8 cellular contexts compared by ENCODE assay signal in the genomic region with DNA sequence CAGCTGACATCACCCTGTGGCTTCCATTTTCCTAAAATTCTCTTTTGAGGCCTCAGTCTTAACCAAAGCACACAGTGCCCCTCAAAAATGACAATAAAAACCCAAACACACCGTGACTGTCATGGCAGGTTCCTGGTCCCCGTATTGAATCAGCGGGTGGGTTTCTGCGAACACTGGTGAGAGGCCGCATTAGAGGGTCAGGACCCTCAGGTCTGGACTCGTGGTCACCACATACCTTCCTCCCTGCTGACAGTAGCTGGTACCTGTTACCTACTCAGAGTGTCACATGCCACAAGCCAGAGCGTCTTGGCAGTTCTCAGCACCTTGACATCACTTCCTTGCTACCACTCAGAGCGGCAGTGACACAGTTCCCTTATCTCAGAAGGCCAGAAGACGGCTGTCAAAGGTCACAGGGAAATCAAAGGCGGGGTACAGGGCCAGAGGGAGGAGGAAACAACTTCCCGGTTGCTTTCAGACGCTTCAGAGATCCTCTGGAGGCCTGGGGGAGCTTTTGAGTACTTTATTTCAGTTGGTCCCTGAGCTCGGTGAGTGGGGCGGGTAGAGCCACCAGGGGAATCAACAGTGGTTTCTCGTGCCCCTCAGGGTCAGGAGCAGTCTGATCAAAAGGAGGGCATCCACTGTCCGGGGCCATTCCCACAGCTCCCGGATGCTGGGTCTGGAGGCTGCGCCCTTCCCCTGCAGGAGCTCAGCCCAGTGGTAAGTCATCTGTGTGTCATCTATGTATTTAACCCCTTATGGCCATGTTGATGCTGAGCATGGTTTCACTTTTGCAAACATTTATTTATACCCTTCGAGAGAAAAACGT. TPM values are rescaled to one million over a fixed set of nuclear protein-coding genes. Genes with fewer than 3 reads are reported as not detected.
A peak's percentile ranks its signal among the peaks of the same experiment; 100 is the strongest.
DNase-seq lines count a peak whose midpoint lies in the region; ATAC-seq and TF ChIP-seq lines count a peak whose summit lies in the region.

Gene CCR5AS, minus strand, starts transcription at position 281 of the 826 bp plus-strand sequence.
Gene CCRL2, plus strand, starts transcription at position 474 of the 826 bp plus-strand sequence. CDS start 821 bp downstream, outside the sequence.

- peaks cover 34% of the 10 kb centered on the region for H3K4me1 Mint-ChIP-seq in activated naive CD8-positive, alpha-beta T cell (ENCODE audit: low read depth)

- H3K4me3 ChIP-seq in Panc1 (ENCODE audit: low read depth in 2 of 2, low read length in 2 of 2): no peak within 1 kb of the TSS

- no peaks in the 10 kb centered on the region for H3K4me1 ChIP-seq in Panc1 (ENCODE audit: control insufficient read depth, insufficient read depth, low read length)

- POLR2A ChIA-PET in Panc1 (lab: Charles Lee): no interaction called here

- no peaks in the 10 kb centered on the region for H3K36me3 Mint-ChIP-seq in activated naive CD8-positive, alpha-beta T cell

- H3K4me3 Mint-ChIP-seq in activated naive CD8-positive, alpha-beta T cell: peak within 1 kb of the TSS; percentile 84

- H3K27ac ChIP-seq in Panc1 (ENCODE audit: low read length): no peak within 1 kb of the TSS

- intact Hi-C loops in Panc1 (cut with micrococcal nuclease; ENCODE audit: unreplicated experiment): no loop called here

- in situ Hi-C loops in Panc1 (cut with HindIII; ENCODE audit: low pct_unique_long_range_greater_than_20kb, low sequenced_read_pairs): no loop called here

- no peaks in the 10 kb centered on the region for H3K27me3 ChIP-seq in Panc1 (ENCODE audit: control insufficient read depth, insufficient read depth, low read length)

- no peaks in the 10 kb centered on the region for H3K9me3 ChIP-seq in Panc1 (ENCODE audit: control insufficient read depth, insufficient read depth, low read depth, low read length)

- H3K27ac Mint-ChIP-seq in activated naive CD8-positive, alpha-beta T cell: peak within 1 kb of the TSS; percentile 78

- CTCF ChIA-PET in Panc1 (lab: Charles Lee): no interaction called here

- DNase-seq in GM10266 (ENCODE audit: extremely low spot score) (peak; percentile 56), Panc1 (ENCODE audit: low read depth, low spot score) (no peak), islet precursor cell (peak; percentile 56), HK-2 (ENCODE audit: unreplicated experiment) (no peak)
- DNase-seq in stimulated activated CD4-positive, alpha-beta T cell treated with anti-CD3 and anti-CD28 coated beads, Interleukin-1b, Interleukin-23, amount 100 ng/mL, for 4 hours (ENCODE audit: low read depth in 2 of 2): peak; percentile 3 to 6

- peaks cover 2% of the 10 kb centered on the region for H3K27me3 Mint-ChIP-seq in activated naive CD8-positive, alpha-beta T cell

- peaks cover 5% of the 10 kb centered on the region for H3K9me3 Mint-ChIP-seq in activated naive CD8-positive, alpha-beta T cell (ENCODE audit: low read depth)

- BruUV-seq in Panc1 (replicated peaks; lab: Mats Ljungman, UMichigan): no TSS peak

- peak; percentile 74 for ATAC-seq in Panc1
- no peak for ATAC-seq in HG03159 (IDR thresholded peaks at IDR 0.05; ENCODE audit: unreplicated experiment)
- no peak for ATAC-seq in HG02884 (IDR thresholded peaks at IDR 0.05; ENCODE audit: unreplicated experiment)

- no peaks in the 10 kb centered on the region for H3K36me3 ChIP-seq in Panc1 (ENCODE audit: control insufficient read depth, insufficient read depth, low read length)

- TF ChIP-seq CTCF in GM10266 (IDR thresholded peaks at IDR 0.05; ENCODE audit: control insufficient read depth, insufficient read depth, low read depth, missing control alignments): no peak
- no peak for TF ChIP-seq CTCF in Panc1 (IDR thresholded peaks at IDR 0.05)

RNA-seq across cellular contexts. Expression of gene CCRL2, which starts in this region (rescaled TPM):
- total RNA-seq in Panc1 (2021; ENCODE audit: unreplicated experiment): not detected
- not detected for polyA plus RNA-seq in Panc1 (2012; ENCODE audit: insufficient read length)

Comparison
In these comparisons a context has a peak if more than half of its experiments do, and no peak if none do; other contexts are left out.
1. DNase-seq: peak in GM10266 (single experiment), islet precursor cell (single experiment) and stimulated activated CD4-positive, alpha-beta T cell treated with anti-CD3 and anti-CD28 coated beads, Interleukin-1b, Interleukin-23, amount 100 ng/mL, for 4 hours (2 of 2); none in Panc1 (single experiment) and HK-2 (single experiment).